In the genomic region with DNA sequence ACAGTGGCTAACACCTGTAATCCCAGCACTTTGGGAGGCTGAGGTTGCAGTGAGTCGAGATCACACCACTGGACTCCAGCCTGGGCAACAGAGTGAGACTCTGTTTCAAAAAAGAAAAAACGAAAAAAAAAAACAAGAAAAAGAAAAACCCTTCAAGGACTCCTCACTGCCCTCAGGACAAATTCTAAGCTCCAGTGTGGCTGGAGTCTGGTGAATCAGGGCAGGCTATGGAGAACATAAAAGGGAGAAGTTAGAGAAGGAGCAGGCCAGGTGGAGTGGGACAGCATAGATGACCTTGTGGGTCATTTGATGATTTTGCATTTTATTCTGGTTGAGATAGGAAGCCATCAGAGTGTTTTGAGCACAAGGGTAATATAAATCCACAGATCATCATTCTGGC, we compare ENCODE assay signal across 25 cellular contexts. TPM values are rescaled to one million over a fixed set of nuclear protein-coding genes. Genes with fewer than 3 reads are reported as not detected.
DNase-seq lines count a peak whose midpoint lies in the region; ATAC-seq and TF ChIP-seq lines count a peak whose summit lies in the region.
"Had no signal": no experiment of that assay in that cellular context is flagged by ENCODE, and none has a peak within 500 bp of the region (broad histone marks: within the 10 kb centered on the region; RNA-seq: fewer than 3 reads in every experiment).

No MANE protein-coding gene starts in this region.

- no peak overlapping the region for H2BK20ac ChIP-seq in H9 (ENCODE audit: low read depth, low read length, poor library complexity, severe bottlenecking)

- H3K27ac ChIP-seq in RWPE2 (ENCODE audit: poor library complexity, severe bottlenecking), result peak overlapping the region; percentile 37
- H3K27ac ChIP-seq in transverse colon, result peak overlapping the region in 3 of 4 donors; percentile 31 to 77 (median 60)
- H3K27ac ChIP-seq in H9 (ENCODE audit: insufficient read length, low read depth, low read length), result no peak overlapping the region
- H3K27ac ChIP-seq: brain microvascular endothelial cell, RWPE1 had no signal

- H3K4me1 Mint-ChIP-seq in dendritic cell treated with granulocyte-macrophage colony-stimulating factor and Interleukin-4, amounts not matched to agents 40 ng/mL and 50 ng/mL, for 4 days (ENCODE audit: low read depth), result no peaks in the 10 kb centered on the region
- H3K4me1 Mint-ChIP-seq in natural killer cell (peaks cover 27 to 32% of the 10 kb centered on the region in 2 donors), H9 (peaks cover 4 to 7% of the 10 kb centered on the region in 2 experiments; a peak in 3 of 4 replicates)
- H3K4me1 Mint-ChIP-seq: activated naive CD8-positive, alpha-beta T cell treated with anti-CD3 and anti-CD28 coated beads, Interleukin-2, amount 10 ng/mL, durations not matched to agents 7 days and 5 days; activated T-helper 17 cell treated with anti-CD3 and anti-CD28 coated beads, Interleukin-2, amount 50 U/mL, for 72 hours had no signal

- no peak for TF ChIP-seq POLR2A in transverse colon (IDR thresholded peaks at IDR 0.05)

- TF ChIP-seq CTCF in RWPE2 (IDR thresholded peaks at IDR 0.05; ENCODE audit: poor library complexity, severe bottlenecking) (no peak), natural killer cell (IDR thresholded peaks at IDR 0.05) (no peak), transverse colon (IDR thresholded peaks at IDR 0.05) (no peak), H9 (conservative IDR thresholded peaks at IDR 0.05) (no peak)

- no peak overlapping the region for H3K9ac ChIP-seq in H9 (ENCODE audit: extremely low read depth, insufficient read length, low read length)

- no peaks in the 10 kb centered on the region for H3K79me2 ChIP-seq in H9 (ENCODE audit: insufficient read depth, low read length)

- no peak for TF ChIP-seq EP300 in transverse colon (IDR thresholded peaks at IDR 0.05; ENCODE audit: low read depth)

- DNase-seq in RWPE2 (ENCODE audit: low spot score), result no peak
- DNase-seq in natural killer cell, result no peak
- DNase-seq in transverse colon, result no peak
- DNase-seq in activated T-cell treated with anti-CD3 and anti-CD28 coated beads, Interleukin-2, amount 50 U/mL, for 48 hours, result no peak
- DNase-seq in H9, result no peak
- DNase-seq in NCI-H526 (lab: John Stamatoyannopoulos, UW), result no peak
- DNase-seq: activated CD4-positive, alpha-beta T cell treated with anti-CD3 and anti-CD28 coated beads for 48 hours; activated CD8-positive, alpha-beta memory T cell treated with anti-CD3 and anti-CD28 coated beads, Interleukin-2, amount 10 ng/mL, durations not matched to agents 7 days and 5 days; activated naive CD8-positive, alpha-beta T cell treated with anti-CD3 and anti-CD28 coated beads, Interleukin-2, amount 10 ng/mL, durations not matched to agents 7 days and 5 days; brain microvascular endothelial cell; COR-L47; foreskin melanocyte; kidney glomerular epithelial cell; naive thymus-derived CD8-positive, alpha-beta T cell; NCI-H1417; NCI-H2107; NCI-H510A; stimulated activated CD4-positive, alpha-beta T cell treated with anti-CD3 and anti-CD28 coated beads, Interleukin-2, amount 100 ng/mL, for 24 hours; stimulated activated naive CD8-positive, alpha-beta T cell treated with anti-CD3 and anti-CD28 coated beads, Interleukin-15, Interleukin-2, amounts not matched to agents 100 U/mL and 50 U/mL, for 24 hours; T-helper 1 cell had no signal

- H3K4me3 ChIP-seq in RWPE2 (ENCODE audit: severe bottlenecking) (no peak overlapping the region), transverse colon (no peak overlapping the region)
- H3K4me3 ChIP-seq: coronary artery had no signal

- H2BK5ac ChIP-seq in H9 (ENCODE audit: insufficient read length, low read length), result no peak overlapping the region

- no peak overlapping the region for H3T11ph ChIP-seq in H9 (ENCODE audit: low read length)

- no peak overlapping the region for H2BK12ac ChIP-seq in H9 (ENCODE audit: insufficient read length, low read depth, low read length)

- intact Hi-C loops in dendritic cell treated with granulocyte-macrophage colony-stimulating factor and Interleukin-4, amounts not matched to agents 40 ng/mL and 50 ng/mL, for 4 days (cut with micrococcal nuclease), result no loop called here
- intact Hi-C loops in natural killer cell (cut with micrococcal nuclease) (loop anchor here (5.0 kb wide), 1 partner anchor 137 kb away; a partner anchor contains a TSS), transverse colon (cut with DNase I; ENCODE audit: low total_unique reads) (no loop called here)

- ATAC-seq in RWPE2 (ENCODE audit: low read depth) (no peak), natural killer cell (no peak)
- ATAC-seq: activated CD8-positive, alpha-beta memory T cell treated with anti-CD3 and anti-CD28 coated beads, Interleukin-2, amount 10 ng/mL, durations not matched to agents 7 days and 5 days; activated T-helper 17 cell treated with anti-CD3 and anti-CD28 coated beads, Interleukin-2, amount 50 U/mL, for 72 hours; naive thymus-derived CD8-positive, alpha-beta T cell; stimulated activated naive CD8-positive, alpha-beta T cell treated with anti-CD3 and anti-CD28 coated beads, Interleukin-15, Interleukin-2, amounts not matched to agents 100 U/mL and 50 U/mL, for 24 hours had no signal

- H3K4me3 Mint-ChIP-seq in dendritic cell treated with granulocyte-macrophage colony-stimulating factor and Interleukin-4, amounts not matched to agents 40 ng/mL and 50 ng/mL, for 4 days, result no peak overlapping the region
- H3K4me3 Mint-ChIP-seq in natural killer cell, result no peak overlapping the region
- H3K4me3 Mint-ChIP-seq in H9, result no peak overlapping the region
- H3K4me3 Mint-ChIP-seq: activated CD8-positive, alpha-beta memory T cell treated with anti-CD3 and anti-CD28 coated beads, Interleukin-2, amount 10 ng/mL, durations not matched to agents 7 days and 5 days; activated naive CD8-positive, alpha-beta T cell treated with anti-CD3 and anti-CD28 coated beads, Interleukin-2, amount 10 ng/mL, durations not matched to agents 7 days and 5 days; activated T-helper 17 cell treated with anti-CD3 and anti-CD28 coated beads, Interleukin-2, amount 50 U/mL, for 72 hours; type B pancreatic cell had no signal

- no peak overlapping the region for H3K4me2 ChIP-seq in H9 (ENCODE audit: insufficient read depth, insufficient read length, low read length)

- H3K14ac ChIP-seq in H9 (ENCODE audit: insufficient read depth, low read length), result no peak overlapping the region

- H3K9me3 ChIP-seq in RWPE2 (ENCODE audit: severe bottlenecking) (no peaks in the 10 kb centered on the region), transverse colon (no peaks in the 10 kb centered on the region), H9 (ENCODE audit: control insufficient read depth, low read depth, low read length) (no peaks in the 10 kb centered on the region)

- no peaks in the 10 kb centered on the region for H3K79me1 ChIP-seq in H9 (ENCODE audit: insufficient read depth, low read depth, low read length, poor library complexity, severe bottlenecking)

- no peak overlapping the region for H3K23ac ChIP-seq in H9 (ENCODE audit: insufficient read length, low read depth, low read length)

- H2AK5ac ChIP-seq in H9 (ENCODE audit: insufficient read length, low read length), result no peak overlapping the region

- no peak overlapping the region for H2BK15ac ChIP-seq in H9 (ENCODE audit: low read depth, low read length)

- no peak overlapping the region for H4K8ac ChIP-seq in H9 (replicated peaks; ENCODE audit: insufficient read length, low read depth, low read length)

- no peaks in the 10 kb centered on the region for H4K20me1 ChIP-seq in H9 (ENCODE audit: control insufficient read depth, insufficient read depth, insufficient read length)

- H4K5ac ChIP-seq in H9 (ENCODE audit: insufficient read length, low read depth, low read length), result no peak overlapping the region

- H3K4ac ChIP-seq in H9 (ENCODE audit: low read depth, low read length), result no peak overlapping the region

- no peak overlapping the region for H3K56ac ChIP-seq in H9 (ENCODE audit: insufficient read length, low read depth, low read length)

- in situ Hi-C loops in transverse colon (cut with MboI; ENCODE audit: low pct_ligation_motif_present in 1 of 4, low pct_unique_long_range_greater_than_20kb in 1 of 4, low sequenced_read_pairs in 3 of 4), result no loop called here

- peaks cover 15% of the 10 kb centered on the region for H3K4me1 ChIP-seq in RWPE2 (ENCODE audit: insufficient read depth, poor library complexity, severe bottlenecking)
- H3K4me1 ChIP-seq in transverse colon, result peaks cover 0 to 2% (median 0%) of the 10 kb centered on the region in 4 donors
- no peaks in the 10 kb centered on the region for H3K4me1 ChIP-seq in H9 (ENCODE audit: insufficient read depth, low read length)

- H2BK120ac ChIP-seq in H9 (ENCODE audit: low read depth, low read length, poor library complexity, severe bottlenecking), result no peak overlapping the region

- no peak overlapping the region for H2AFZ ChIP-seq in H9 (ENCODE audit: low read length)

- no peaks in the 10 kb centered on the region for H3K9me3 Mint-ChIP-seq in dendritic cell treated with granulocyte-macrophage colony-stimulating factor and Interleukin-4, amounts not matched to agents 40 ng/mL and 50 ng/mL, for 4 days
- no peaks in the 10 kb centered on the region for H3K9me3 Mint-ChIP-seq in natural killer cell
- H3K9me3 Mint-ChIP-seq in H9, result no peaks in the 10 kb centered on the region
- H3K9me3 Mint-ChIP-seq: activated T-helper 17 cell treated with anti-CD3 and anti-CD28 coated beads, Interleukin-2, amount 50 U/mL, for 72 hours; type B pancreatic cell had no signal

- H3K27ac Mint-ChIP-seq in dendritic cell treated with granulocyte-macrophage colony-stimulating factor and Interleukin-4, amounts not matched to agents 40 ng/mL and 50 ng/mL, for 4 days, result peak overlapping the region; percentile 18
- H3K27ac Mint-ChIP-seq in natural killer cell (peak overlapping the region; percentile 95 to 96), H9 (no peak overlapping the region)
- H3K27ac Mint-ChIP-seq: activated CD8-positive, alpha-beta memory T cell treated with anti-CD3 and anti-CD28 coated beads, Interleukin-2, amount 10 ng/mL, durations not matched to agents 7 days and 5 days; activated naive CD8-positive, alpha-beta T cell treated with anti-CD3 and anti-CD28 coated beads, Interleukin-2, amount 10 ng/mL, durations not matched to agents 7 days and 5 days; activated T-helper 17 cell treated with anti-CD3 and anti-CD28 coated beads, Interleukin-2, amount 50 U/mL, for 72 hours; type B pancreatic cell had no signal

- H3K36me3 ChIP-seq in RWPE2 (ENCODE audit: low read depth) (no peaks in the 10 kb centered on the region), transverse colon (no peaks in the 10 kb centered on the region)
- H3K36me3 ChIP-seq: brain microvascular endothelial cell had no signal

- 82 to 89% methylated on average over 2 of the region's 2 CpGs for WGBS in transverse colon (ENCODE audit: low coverage in 1 of 2), 2 donors
- no CpG with 5 or more reads among the region's 2 CpGs for WGBS in H9 (ENCODE audit: extremely low coverage, insufficient read length, low lambda C conversion rate)

- no peak overlapping the region for H3K18ac ChIP-seq in H9 (ENCODE audit: insufficient read length, low read depth, low read length)

- H3K36me3 Mint-ChIP-seq in dendritic cell treated with granulocyte-macrophage colony-stimulating factor and Interleukin-4, amounts not matched to agents 40 ng/mL and 50 ng/mL, for 4 days (ENCODE audit: low read depth), result no peaks in the 10 kb centered on the region
- no peaks in the 10 kb centered on the region for H3K36me3 Mint-ChIP-seq in natural killer cell
- H3K36me3 Mint-ChIP-seq in H9 (ENCODE audit: insufficient read depth in 1 of 3, low read depth in 3 of 3), result no peaks in the 10 kb centered on the region
- H3K36me3 Mint-ChIP-seq: activated naive CD8-positive, alpha-beta T cell treated with anti-CD3 and anti-CD28 coated beads, Interleukin-2, amount 10 ng/mL, durations not matched to agents 7 days and 5 days; type B pancreatic cell had no signal

- no peaks in the 10 kb centered on the region for H3K23me2 ChIP-seq in H9 (ENCODE audit: insufficient read length, low read depth, low read length, poor library complexity, severe bottlenecking)

- H4K91ac ChIP-seq in H9 (ENCODE audit: insufficient read length, low read depth, low read length), result no peak overlapping the region

- H3K27me3 ChIP-seq in RWPE2 (ENCODE audit: insufficient read depth, poor library complexity, severe bottlenecking) (no peaks in the 10 kb centered on the region), transverse colon (no peaks in the 10 kb centered on the region), H9 (ENCODE audit: insufficient read depth, low read length) (no peaks in the 10 kb centered on the region)
- H3K27me3 ChIP-seq: brain microvascular endothelial cell had no signal

- H3K27me3 Mint-ChIP-seq in dendritic cell treated with granulocyte-macrophage colony-stimulating factor and Interleukin-4, amounts not matched to agents 40 ng/mL and 50 ng/mL, for 4 days, result no peaks in the 10 kb centered on the region
- H3K27me3 Mint-ChIP-seq in natural killer cell (ENCODE audit: low read depth in 2 of 2), result no peaks in the 10 kb centered on the region
- no peaks in the 10 kb centered on the region for H3K27me3 Mint-ChIP-seq in H9 (ENCODE audit: low read depth)
- H3K27me3 Mint-ChIP-seq: activated CD8-positive, alpha-beta memory T cell treated with anti-CD3 and anti-CD28 coated beads, Interleukin-2, amount 10 ng/mL, durations not matched to agents 7 days and 5 days; activated naive CD8-positive, alpha-beta T cell treated with anti-CD3 and anti-CD28 coated beads, Interleukin-2, amount 10 ng/mL, durations not matched to agents 7 days and 5 days; activated T-helper 17 cell treated with anti-CD3 and anti-CD28 coated beads, Interleukin-2, amount 50 U/mL, for 72 hours; naive thymus-derived CD8-positive, alpha-beta T cell; type B pancreatic cell had no signal

RNA-seq across cellular contexts. Expression of a gene that starts 12.5 kb away (rescaled TPM):
- total RNA-seq in natural killer cell, result 100 to 1,000 TPM in 1 of 3 donors, 10 to 100 TPM in 2; 69.2 to 109 (median 74.2) TPM
- 100 to 1,000 TPM in 3 of 4 donors, 10 to 100 TPM in 1; 95.0 to 131 (median 117) TPM for total RNA-seq in transverse colon
- 25.8 and 26.9 TPM in 2 replicates for total RNA-seq in H9 (2021)

RNA-seq across cellular contexts. Expression of a gene that starts 51.4 kb away (rescaled TPM):
- total RNA-seq in natural killer cell (100 to 1,000 TPM in 1 of 3 donors, 10 to 100 TPM in 2; 87.7 to 100 (median 99.1) TPM), transverse colon (10 to 100 TPM; 26.5 to 57.1 (median 43.3) TPM), H9 (2021) (15.0 and 15.8 TPM in 2 replicates)

Comparison
In these comparisons a context has a peak if more than half of its experiments do, and no peak if none do; other contexts are left out.
1. H3K27ac Mint-ChIP-seq: peak in dendritic cell treated with granulocyte-macrophage colony-stimulating factor and Interleukin-4, amounts not matched to agents 40 ng/mL and 50 ng/mL, for 4 days (single experiment) and natural killer cell (2 of 2); none in H9 (0 of 3).